1 cellular context compared by ENCODE assay signal in genomic region chrX:148501121-148502066, GRCh38.
TF ChIP-seq lines count a peak whose summit lies in the region.

No MANE protein-coding gene starts in this region.

TF ChIP-seq in HEK293, 187 proteins besides CTCF, POLR2A, EP300 and RAD21 (continued from another document):
- TF ChIP-seq, protein P1, sequence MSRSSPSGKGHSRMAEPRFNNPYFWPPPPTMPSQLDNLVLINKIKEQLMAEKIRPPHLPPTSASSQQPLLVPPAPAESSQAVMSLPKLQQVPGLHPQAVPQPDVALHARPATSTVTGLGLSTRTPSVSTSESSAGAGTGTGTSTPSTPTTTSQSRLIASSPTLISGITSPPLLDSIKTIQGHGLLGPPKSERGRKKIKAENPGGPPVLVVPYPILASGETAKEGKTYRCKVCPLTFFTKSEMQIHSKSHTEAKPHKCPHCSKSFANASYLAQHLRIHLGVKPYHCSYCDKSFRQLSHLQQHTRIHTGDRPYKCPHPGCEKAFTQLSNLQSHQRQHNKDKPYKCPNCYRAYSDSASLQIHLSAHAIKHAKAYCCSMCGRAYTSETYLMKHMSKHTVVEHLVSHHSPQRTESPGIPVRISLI (tag by site-specific recombination; IDR thresholded peaks at IDR 0.05), result no peak
- no peak for TF ChIP-seq KLF17 (tag by site-specific recombination; IDR thresholded peaks at IDR 0.05)
- no peak for TF ChIP-seq ZFP3 (tag by site-specific recombination; IDR thresholded peaks at IDR 0.05; ENCODE audit: low read depth)
- TF ChIP-seq, protein P2, sequence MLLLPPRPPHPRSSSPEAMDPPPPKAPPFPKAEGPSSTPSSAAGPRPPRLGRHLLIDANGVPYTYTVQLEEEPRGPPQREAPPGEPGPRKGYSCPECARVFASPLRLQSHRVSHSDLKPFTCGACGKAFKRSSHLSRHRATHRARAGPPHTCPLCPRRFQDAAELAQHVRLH (tag by site-specific recombination; IDR thresholded peaks at IDR 0.05), result no peak
- TF ChIP-seq PRDM6 (tag by site-specific recombination; IDR thresholded peaks at IDR 0.05), result no peak
- TF ChIP-seq, protein P3, sequence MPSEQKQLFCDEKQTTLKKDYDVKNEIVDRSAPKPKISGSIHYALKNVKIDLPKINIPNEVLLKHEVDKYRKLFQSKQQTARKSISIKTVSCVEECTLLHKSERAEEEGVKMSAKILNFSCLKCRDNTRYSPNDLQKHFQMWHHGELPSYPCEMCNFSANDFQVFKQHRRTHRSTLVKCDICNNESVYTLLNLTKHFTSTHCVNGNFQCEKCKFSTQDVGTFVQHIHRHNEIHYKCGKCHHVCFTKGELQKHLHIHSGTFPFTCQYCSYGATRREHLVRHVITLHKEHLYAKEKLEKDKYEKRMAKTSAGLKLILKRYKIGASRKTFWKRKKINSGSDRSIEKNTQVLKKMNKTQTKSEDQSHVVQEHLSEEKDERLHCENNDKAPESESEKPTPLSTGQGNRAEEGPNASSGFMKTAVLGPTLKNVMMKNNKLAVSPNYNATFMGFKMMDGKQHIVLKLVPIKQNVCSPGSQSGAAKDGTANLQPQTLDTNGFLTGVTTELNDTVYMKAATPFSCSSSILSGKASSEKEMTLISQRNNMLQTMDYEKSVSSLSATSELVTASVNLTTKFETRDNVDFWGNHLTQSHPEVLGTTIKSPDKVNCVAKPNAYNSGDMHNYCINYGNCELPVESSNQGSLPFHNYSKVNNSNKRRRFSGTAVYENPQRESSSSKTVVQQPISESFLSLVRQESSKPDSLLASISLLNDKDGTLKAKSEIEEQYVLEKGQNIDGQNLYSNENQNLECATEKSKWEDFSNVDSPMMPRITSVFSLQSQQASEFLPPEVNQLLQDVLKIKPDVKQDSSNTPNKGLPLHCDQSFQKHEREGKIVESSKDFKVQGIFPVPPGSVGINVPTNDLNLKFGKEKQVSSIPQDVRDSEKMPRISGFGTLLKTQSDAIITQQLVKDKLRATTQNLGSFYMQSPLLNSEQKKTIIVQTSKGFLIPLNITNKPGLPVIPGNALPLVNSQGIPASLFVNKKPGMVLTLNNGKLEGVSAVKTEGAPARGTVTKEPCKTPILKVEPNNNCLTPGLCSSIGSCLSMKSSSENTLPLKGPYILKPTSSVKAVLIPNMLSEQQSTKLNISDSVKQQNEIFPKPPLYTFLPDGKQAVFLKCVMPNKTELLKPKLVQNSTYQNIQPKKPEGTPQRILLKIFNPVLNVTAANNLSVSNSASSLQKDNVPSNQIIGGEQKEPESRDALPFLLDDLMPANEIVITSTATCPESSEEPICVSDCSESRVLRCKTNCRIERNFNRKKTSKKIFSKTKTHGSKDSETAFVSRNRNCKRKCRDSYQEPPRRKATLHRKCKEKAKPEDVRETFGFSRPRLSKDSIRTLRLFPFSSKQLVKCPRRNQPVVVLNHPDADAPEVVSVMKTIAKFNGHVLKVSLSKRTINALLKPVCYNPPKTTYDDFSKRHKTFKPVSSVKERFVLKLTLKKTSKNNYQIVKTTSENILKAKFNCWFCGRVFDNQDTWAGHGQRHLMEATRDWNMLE (tag by site-specific recombination; conservative IDR thresholded peaks at IDR 0.05; ENCODE audit: low read depth), result no peak
- TF ChIP-seq ZNF214 (tag by site-specific recombination; IDR thresholded peaks at IDR 0.05; ENCODE audit: borderline replicate concordance), result no peak
- TF ChIP-seq ZNF140 (tag by site-specific recombination; IDR thresholded peaks at IDR 0.05), result no peak
- TF ChIP-seq, protein P4, sequence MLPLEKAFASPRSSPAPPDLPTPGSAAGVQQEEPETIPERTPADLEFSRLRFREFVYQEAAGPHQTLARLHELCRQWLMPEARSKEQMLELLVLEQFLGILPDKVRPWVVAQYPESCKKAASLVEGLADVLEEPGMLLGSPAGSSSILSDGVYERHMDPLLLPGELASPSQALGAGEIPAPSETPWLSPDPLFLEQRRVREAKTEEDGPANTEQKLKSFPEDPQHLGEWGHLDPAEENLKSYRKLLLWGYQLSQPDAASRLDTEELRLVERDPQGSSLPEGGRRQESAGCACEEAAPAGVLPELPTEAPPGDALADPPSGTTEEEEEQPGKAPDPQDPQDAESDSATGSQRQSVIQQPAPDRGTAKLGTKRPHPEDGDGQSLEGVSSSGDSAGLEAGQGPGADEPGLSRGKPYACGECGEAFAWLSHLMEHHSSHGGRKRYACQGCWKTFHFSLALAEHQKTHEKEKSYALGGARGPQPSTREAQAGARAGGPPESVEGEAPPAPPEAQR (tag by site-specific recombination; IDR thresholded peaks at IDR 0.05), result no peak
- TF ChIP-seq ZNF184 (tag by site-specific recombination; IDR thresholded peaks at IDR 0.05), result no peak
- peak; percentile 70 for TF ChIP-seq GLIS1 (tag by site-specific recombination; IDR thresholded peaks at IDR 0.05)
- TF ChIP-seq ZNF423 (tag by site-specific recombination; IDR thresholded peaks at IDR 0.05), result no peak
- 0 out of 2 replicates have a peak, but pooled peaks have one; percentile 28 for TF ChIP-seq ZNF341 (tag by site-specific recombination; IDR thresholded peaks at IDR 0.05; ENCODE audit: low read depth)
- TF ChIP-seq ZNF624 (tag by site-specific recombination; IDR thresholded peaks at IDR 0.05), result no peak
- TF ChIP-seq ZBTB48 (tag by site-specific recombination; IDR thresholded peaks at IDR 0.05), result peak; percentile 59; the same call in 1 of the 2 replicates
- TF ChIP-seq ZBTB17 (tag by site-specific recombination; IDR thresholded peaks at IDR 0.05), result peak; percentile 87
- TF ChIP-seq ZSCAN16 (tag by site-specific recombination; IDR thresholded peaks at IDR 0.05), result no peak
- TF ChIP-seq, protein P5, sequence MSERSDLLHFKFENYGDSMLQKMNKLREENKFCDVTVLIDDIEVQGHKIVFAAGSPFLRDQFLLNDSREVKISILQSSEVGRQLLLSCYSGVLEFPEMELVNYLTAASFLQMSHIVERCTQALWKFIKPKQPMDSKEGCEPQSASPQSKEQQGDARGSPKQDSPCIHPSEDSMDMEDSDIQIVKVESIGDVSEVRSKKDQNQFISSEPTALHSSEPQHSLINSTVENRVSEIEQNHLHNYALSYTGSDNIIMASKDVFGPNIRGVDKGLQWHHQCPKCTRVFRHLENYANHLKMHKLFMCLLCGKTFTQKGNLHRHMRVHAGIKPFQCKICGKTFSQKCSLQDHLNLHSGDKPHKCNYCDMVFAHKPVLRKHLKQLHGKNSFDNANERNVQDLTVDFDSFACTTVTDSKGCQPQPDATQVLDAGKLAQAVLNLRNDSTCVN (tag by site-specific recombination; optimal IDR thresholded peaks at IDR 0.05), result peak; percentile 47
- TF ChIP-seq, protein P6, sequence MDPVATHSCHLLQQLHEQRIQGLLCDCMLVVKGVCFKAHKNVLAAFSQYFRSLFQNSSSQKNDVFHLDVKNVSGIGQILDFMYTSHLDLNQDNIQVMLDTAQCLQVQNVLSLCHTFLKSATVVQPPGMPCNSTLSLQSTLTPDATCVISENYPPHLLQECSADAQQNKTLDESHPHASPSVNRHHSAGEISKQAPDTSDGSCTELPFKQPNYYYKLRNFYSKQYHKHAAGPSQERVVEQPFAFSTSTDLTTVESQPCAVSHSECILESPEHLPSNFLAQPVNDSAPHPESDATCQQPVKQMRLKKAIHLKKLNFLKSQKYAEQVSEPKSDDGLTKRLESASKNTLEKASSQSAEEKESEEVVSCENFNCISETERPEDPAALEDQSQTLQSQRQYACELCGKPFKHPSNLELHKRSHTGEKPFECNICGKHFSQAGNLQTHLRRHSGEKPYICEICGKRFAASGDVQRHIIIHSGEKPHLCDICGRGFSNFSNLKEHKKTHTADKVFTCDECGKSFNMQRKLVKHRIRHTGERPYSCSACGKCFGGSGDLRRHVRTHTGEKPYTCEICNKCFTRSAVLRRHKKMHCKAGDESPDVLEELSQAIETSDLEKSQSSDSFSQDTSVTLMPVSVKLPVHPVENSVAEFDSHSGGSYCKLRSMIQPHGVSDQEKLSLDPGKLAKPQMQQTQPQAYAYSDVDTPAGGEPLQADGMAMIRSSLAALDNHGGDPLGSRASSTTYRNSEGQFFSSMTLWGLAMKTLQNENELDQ (tag by site-specific recombination; IDR thresholded peaks at IDR 0.05; ENCODE audit: low read depth), result no peak
- no peak for TF ChIP-seq MYNN (tag by site-specific recombination; IDR thresholded peaks at IDR 0.05; ENCODE audit: borderline replicate concordance)
- no peak for TF ChIP-seq ZNF654 (tag by site-specific recombination; IDR thresholded peaks at IDR 0.05; ENCODE audit: low read depth)
- TF ChIP-seq, protein P7, sequence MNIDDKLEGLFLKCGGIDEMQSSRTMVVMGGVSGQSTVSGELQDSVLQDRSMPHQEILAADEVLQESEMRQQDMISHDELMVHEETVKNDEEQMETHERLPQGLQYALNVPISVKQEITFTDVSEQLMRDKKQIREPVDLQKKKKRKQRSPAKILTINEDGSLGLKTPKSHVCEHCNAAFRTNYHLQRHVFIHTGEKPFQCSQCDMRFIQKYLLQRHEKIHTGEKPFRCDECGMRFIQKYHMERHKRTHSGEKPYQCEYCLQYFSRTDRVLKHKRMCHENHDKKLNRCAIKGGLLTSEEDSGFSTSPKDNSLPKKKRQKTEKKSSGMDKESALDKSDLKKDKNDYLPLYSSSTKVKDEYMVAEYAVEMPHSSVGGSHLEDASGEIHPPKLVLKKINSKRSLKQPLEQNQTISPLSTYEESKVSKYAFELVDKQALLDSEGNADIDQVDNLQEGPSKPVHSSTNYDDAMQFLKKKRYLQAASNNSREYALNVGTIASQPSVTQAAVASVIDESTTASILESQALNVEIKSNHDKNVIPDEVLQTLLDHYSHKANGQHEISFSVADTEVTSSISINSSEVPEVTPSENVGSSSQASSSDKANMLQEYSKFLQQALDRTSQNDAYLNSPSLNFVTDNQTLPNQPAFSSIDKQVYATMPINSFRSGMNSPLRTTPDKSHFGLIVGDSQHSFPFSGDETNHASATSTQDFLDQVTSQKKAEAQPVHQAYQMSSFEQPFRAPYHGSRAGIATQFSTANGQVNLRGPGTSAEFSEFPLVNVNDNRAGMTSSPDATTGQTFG (tag by site-specific recombination; IDR thresholded peaks at IDR 0.05; ENCODE audit: borderline replicate concordance), result no peak
